2 cellular contexts compared by ENCODE assay signal in genomic region chr2:121873870-121874269, GRCh38.
TF ChIP-seq lines count a peak whose summit lies in the region.

No MANE protein-coding gene starts in this region.

TF ChIP-seq in GM23338, 12 proteins besides CTCF, POLR2A, EP300 and RAD21 (continued from another document):
- TF ChIP-seq REST (IDR thresholded peaks at IDR 0.05; ENCODE audit: unreplicated experiment), result no peak
- no peak for TF ChIP-seq POLR2AphosphoS5 (IDR thresholded peaks at IDR 0.05; ENCODE audit: low read depth)
- no peak for TF ChIP-seq NANOG (IDR thresholded peaks at IDR 0.05; ENCODE audit: borderline replicate concordance)
- TF ChIP-seq STAT1 (IDR thresholded peaks at IDR 0.05; ENCODE audit: unreplicated experiment), result no peak
- no peak for TF ChIP-seq ZNF114 (CRISPR knock-in tag; IDR thresholded peaks at IDR 0.05)
- no peak for TF ChIP-seq ETS1 (IDR thresholded peaks at IDR 0.05)

TF ChIP-seq in IMR-90, 13 proteins besides CTCF, POLR2A, EP300 and RAD21 (continued from another document):
- TF ChIP-seq, protein P1, sequence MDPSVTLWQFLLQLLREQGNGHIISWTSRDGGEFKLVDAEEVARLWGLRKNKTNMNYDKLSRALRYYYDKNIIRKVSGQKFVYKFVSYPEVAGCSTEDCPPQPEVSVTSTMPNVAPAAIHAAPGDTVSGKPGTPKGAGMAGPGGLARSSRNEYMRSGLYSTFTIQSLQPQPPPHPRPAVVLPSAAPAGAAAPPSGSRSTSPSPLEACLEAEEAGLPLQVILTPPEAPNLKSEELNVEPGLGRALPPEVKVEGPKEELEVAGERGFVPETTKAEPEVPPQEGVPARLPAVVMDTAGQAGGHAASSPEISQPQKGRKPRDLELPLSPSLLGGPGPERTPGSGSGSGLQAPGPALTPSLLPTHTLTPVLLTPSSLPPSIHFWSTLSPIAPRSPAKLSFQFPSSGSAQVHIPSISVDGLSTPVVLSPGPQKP (IDR thresholded peaks at IDR 0.05; ENCODE audit: borderline replicate concordance, low read depth, low read length), result no peak
- TF ChIP-seq RFX5 (IDR thresholded peaks at IDR 0.05; ENCODE audit: low read depth, low read length), result no peak
- no peak for TF ChIP-seq NFE2L2 (IDR thresholded peaks at IDR 0.05; ENCODE audit: low read depth, low read length)
- no peak for TF ChIP-seq SMC3 (IDR thresholded peaks at IDR 0.05; ENCODE audit: low read depth, low read length)
- TF ChIP-seq CEBPB (IDR thresholded peaks at IDR 0.05; ENCODE audit: low read depth, low read length), result no peak
